In genomic region chr5:72106922-72107873, GRCh38 we compare ENCODE assay signal across 8 cellular contexts.
DNase-seq lines count a peak whose midpoint lies in the region; ATAC-seq and TF ChIP-seq lines count a peak whose summit lies in the region.

Gene MAP1B, plus strand, starts transcription at chr5:72107475. Its CDS starts 57 bp downstream, at chr5:72107532.

- peak within 1 kb of the TSS; percentile 96 for H3K4me3 ChIP-seq in AG10803 (ENCODE audit: low read length)
- peak within 1 kb of the TSS; percentile 73 for H3K4me3 ChIP-seq in astrocyte of the spinal cord (ENCODE audit: low read depth, low read length)

- no peak for TF ChIP-seq CTCF in AG10803 (conservative IDR thresholded peaks at IDR 0.05; ENCODE audit: low read length)
- no peak for TF ChIP-seq CTCF in astrocyte of the spinal cord (IDR thresholded peaks at IDR 0.05; ENCODE audit: low read depth, low read length)

- ATAC-seq in GM21576 (IDR thresholded peaks at IDR 0.05; ENCODE audit: unreplicated experiment) (peak; percentile 15), HG03196 (IDR thresholded peaks at IDR 0.05; ENCODE audit: unreplicated experiment) (no peak)

- in situ Hi-C loops in astrocyte of the spinal cord (cut with HindIII; ENCODE audit: low sequenced_read_pairs) = no loop called here

- peak; percentile 67 for DNase-seq in AG10803 (ENCODE audit: low read depth)
- DNase-seq in NCI-H446 (lab: John Stamatoyannopoulos, UW) = peak; percentile 54 to 81
- peak; percentile 82 for DNase-seq in astrocyte of the spinal cord (ENCODE audit: low read depth, low spot score)
- peak; percentile 74 for DNase-seq in hepatic stellate cell (ENCODE audit: low spot score)
- peak; percentile 64 for DNase-seq in pons (ENCODE audit: low spot score)
- DNase-seq in OCI-M1 (lab: John Stamatoyannopoulos, UW) = no peak
